Comparison of ENCODE assay signal across 8 cellular contexts in genomic region chr2:33033524-33034150, GRCh38.
DNase-seq lines count a peak whose midpoint lies in the region; ATAC-seq, FAIRE-seq and TF ChIP-seq lines count a peak whose summit lies in the region.

No MANE protein-coding gene starts in this region.

- no peak overlapping the region for H4K8ac ChIP-seq in H1 (ENCODE audit: extremely low read depth, insufficient read depth, low read length)

- no peak overlapping the region for H4K5ac ChIP-seq in H1 (ENCODE audit: insufficient read length, low read depth, low read length)

- DNase-seq in GM06990 (ENCODE audit: extremely low read depth, insufficient read length) (no peak), NCI-H524 (lab: John Stamatoyannopoulos, UW) (peak; percentile 94 to 96), H1 (ENCODE audit: low read depth in 1 of 2, low spot score in 2 of 2) (no peak), myocyte (ENCODE audit: low read depth) (peak; percentile 58), HAP-1 (ENCODE audit: low spot score in 2 of 2) (no peak)
- no peak for DNase-seq in CD8-positive, alpha-beta memory T cell
- DNase-seq in stimulated activated CD4-positive, alpha-beta T cell treated with anti-CD3 and anti-CD28 coated beads, Interleukin-4, amount 100 ng/mL, for 1 hour: no peak

- H3K23me2 ChIP-seq in H1 (ENCODE audit: low read depth, low read length): no peaks in the 10 kb centered on the region

- H3K23ac ChIP-seq in H1 (ENCODE audit: insufficient read length): no peak overlapping the region

- H4K20me1 ChIP-seq in H1 (replicated peaks in 1 of 2; ENCODE audit: control insufficient read depth in 1 of 2, insufficient read depth in 2 of 2, low read length in 2 of 2): no peaks in the 10 kb centered on the region

- H3K27ac Mint-ChIP-seq in CD8-positive, alpha-beta memory T cell: no peak overlapping the region

- no peaks in the 10 kb centered on the region for H3K79me1 ChIP-seq in H1 (ENCODE audit: low read depth, low read length)

- no peak overlapping the region for H3K18ac ChIP-seq in H1 (ENCODE audit: extremely low read depth, low read length)

- no peak for ATAC-seq in GM19463 (IDR thresholded peaks at IDR 0.05; ENCODE audit: unreplicated experiment)

- no peak overlapping the region for H3K14ac ChIP-seq in H1 (ENCODE audit: insufficient read length)

- no peak overlapping the region for H3K4me3 Mint-ChIP-seq in CD8-positive, alpha-beta memory T cell

- no peaks in the 10 kb centered on the region for H3K9me3 Mint-ChIP-seq in CD8-positive, alpha-beta memory T cell

- peak; percentile 45 to 47 for TF ChIP-seq RAD21 in H1 (IDR thresholded peaks at IDR 0.05 in 1 of 2, conservative IDR thresholded peaks at IDR 0.05 in 1 of 2; ENCODE audit: low read depth in 2 of 2, low read length in 2 of 2)

- H3K4me1 ChIP-seq in H1 (replicated peaks in 1 of 4; ENCODE audit: control insufficient read depth in 3 of 4, insufficient read depth in 4 of 4, low read length in 3 of 4): no peaks in the 10 kb centered on the region
- H3K4me1 ChIP-seq in CD8-positive, alpha-beta memory T cell (ENCODE audit: insufficient read depth, low read length): no peaks in the 10 kb centered on the region
- H3K4me1 ChIP-seq in HAP-1: no peaks in the 10 kb centered on the region

- no peaks in the 10 kb centered on the region for H3K36me3 Mint-ChIP-seq in CD8-positive, alpha-beta memory T cell

- POLR2A ChIA-PET in H1 (lab: Charles Lee; ENCODE audit: partially characterized antibody): interaction anchor here (0.8 kb wide), 1 partner anchor 9 kb away, joined by 3 read pairs; no protein-coding TSS in a partner anchor
- POLR2A ChIA-PET in CD8-positive, alpha-beta memory T cell (lab: Charles Lee): no interaction called here

- no peak overlapping the region for H2BK12ac ChIP-seq in H1 (ENCODE audit: low read depth, low read length)

- H3K4me3 ChIP-seq in GM06990 (replicated peaks; ENCODE audit: low read depth, low read length) (no peak overlapping the region), H1 (ENCODE audit: extremely low read depth in 1 of 4, insufficient read depth in 2 of 4, low read depth in 3 of 4, low read length in 4 of 4) (no peak overlapping the region), HAP-1 (no peak overlapping the region)
- H3K4me3 ChIP-seq in CD8-positive, alpha-beta memory T cell (ENCODE audit: low read length): no peak overlapping the region

- H3K36me3 ChIP-seq in GM06990 (ENCODE audit: control insufficient read depth, insufficient read depth, low read length) (no peaks in the 10 kb centered on the region), H1 (ENCODE audit: control insufficient read depth in 2 of 4, insufficient read depth in 4 of 4, low read length in 3 of 4) (no peaks in the 10 kb centered on the region), HAP-1 (replicated peaks) (no peaks in the 10 kb centered on the region)
- no peaks in the 10 kb centered on the region for H3K36me3 ChIP-seq in CD8-positive, alpha-beta memory T cell (ENCODE audit: insufficient read depth, low read length)

- no peak overlapping the region for H3K56ac ChIP-seq in H1 (replicated peaks; ENCODE audit: insufficient read length, low read depth, low read length)

- no peak overlapping the region for H2BK15ac ChIP-seq in H1 (ENCODE audit: low read length)

- no peak overlapping the region for H4K91ac ChIP-seq in H1 (replicated peaks; ENCODE audit: insufficient read length, low read length)

- no peak overlapping the region for H3K4me2 ChIP-seq in H1 (ENCODE audit: insufficient read depth in 1 of 2, low read depth in 2 of 2, low read length in 2 of 2)

- TF ChIP-seq CTCF in GM06990 (IDR thresholded peaks at IDR 0.05; ENCODE audit: insufficient read depth, low read length, poor library complexity, severe bottlenecking) (peak; percentile 13), H1 (IDR thresholded peaks at IDR 0.05; ENCODE audit: control extremely low read depth in 1 of 3, insufficient read depth in 1 of 3, low read depth in 1 of 3, low read length in 3 of 3) (peak in 1 of 3 experiments; percentile 25; a peak in 1 of 4 replicates)

- H2AK5ac ChIP-seq in H1 (ENCODE audit: low read depth, low read length): no peak overlapping the region

- TF ChIP-seq POLR2A in H1 (IDR thresholded peaks at IDR 0.05; ENCODE audit: control extremely low read depth in 1 of 2, low read depth in 2 of 2, low read length in 2 of 2): no peak

- WGBS in H1 (ENCODE audit: extremely low coverage in 1 of 2, insufficient coverage in 1 of 2, insufficient read length in 1 of 2, insufficient replicate concordance in 2 of 2, low coverage in 1 of 2, low lambda C conversion rate in 2 of 2, missing lambda C conversion rate in 1 of 2), 2 experiments: 69% methylated on average over 8 of the region's 8 CpGs; no CpG with 5 or more reads in 1 of the 2 experiments

- FAIRE-seq in H1 (lab: Jason Lieb, UNC): peak; percentile 32

- TF ChIP-seq EP300 in H1 (IDR thresholded peaks at IDR 0.05; ENCODE audit: borderline replicate concordance in 1 of 2, low read depth in 2 of 2, low read length in 2 of 2): no peak

- no peak overlapping the region for H2BK5ac ChIP-seq in H1 (ENCODE audit: low read depth, low read length)

- H3K9me3 ChIP-seq in H1 (ENCODE audit: insufficient read depth in 2 of 2, low read depth in 1 of 2, low read length in 1 of 2): no peaks in the 10 kb centered on the region
- H3K9me3 ChIP-seq in CD8-positive, alpha-beta memory T cell (ENCODE audit: low read length): no peaks in the 10 kb centered on the region
- no peaks in the 10 kb centered on the region for H3K9me3 ChIP-seq in HAP-1

- H2AFZ ChIP-seq in H1 (ENCODE audit: low read length): no peak overlapping the region

- no peaks in the 10 kb centered on the region for H3K79me2 ChIP-seq in H1 (ENCODE audit: control insufficient read depth in 1 of 2, insufficient read depth in 2 of 2, low read length in 2 of 2)

- H3K4ac ChIP-seq in H1 (replicated peaks; ENCODE audit: insufficient read length, low read depth, low read length): no peak overlapping the region

- peaks cover 8 to 13% of the 10 kb centered on the region in 2 donors for H3K27me3 Mint-ChIP-seq in CD8-positive, alpha-beta memory T cell

- H2BK120ac ChIP-seq in H1 (replicated peaks; ENCODE audit: low read depth, low read length): no peak overlapping the region

- H3K27ac ChIP-seq in H1 (ENCODE audit: low read depth, low read length): no peak overlapping the region
- H3K27ac ChIP-seq in CD8-positive, alpha-beta memory T cell (ENCODE audit: low read depth, low read length): no peak overlapping the region

- H2BK20ac ChIP-seq in H1 (ENCODE audit: low read length): no peak overlapping the region

- no peaks in the 10 kb centered on the region for H3K4me1 Mint-ChIP-seq in CD8-positive, alpha-beta memory T cell

- H3K27me3 ChIP-seq in GM06990 (replicated peaks; ENCODE audit: control insufficient read depth, insufficient read depth, low read length): no peaks in the 10 kb centered on the region
- no peaks in the 10 kb centered on the region for H3K27me3 ChIP-seq in H1 (replicated peaks in 1 of 4; ENCODE audit: control insufficient read depth in 3 of 4, extremely low read depth in 1 of 4, insufficient read depth in 3 of 4, low read length in 3 of 4)
- no peaks in the 10 kb centered on the region for H3K27me3 ChIP-seq in CD8-positive, alpha-beta memory T cell (ENCODE audit: insufficient read depth, low read length, poor library complexity, severe bottlenecking)
- no peaks in the 10 kb centered on the region for H3K27me3 ChIP-seq in HAP-1 (ENCODE audit: low read depth)

- no peak overlapping the region for H3K9ac ChIP-seq in H1 (replicated peaks in 1 of 4; ENCODE audit: extremely low read depth in 1 of 4, low read depth in 3 of 4, low read length in 3 of 4)

- in situ Hi-C loops in HAP-1 (cut with MboI; ENCODE audit: low sequenced_read_pairs): no loop called here

- CTCF ChIA-PET in H1 (lab: Charles Lee; ENCODE audit: partially characterized antibody): interaction anchor here (0.6 to 1.7 kb wide), 12 partner anchors 8 to 350 kb away, joined by 3 to 10 read pairs (median 3); no protein-coding TSS in a partner anchor
- CTCF ChIA-PET in CD8-positive, alpha-beta memory T cell (lab: Charles Lee): no interaction called here

TF ChIP-seq in H1, 55 proteins besides CTCF, POLR2A, EP300 and RAD21:
- TF ChIP-seq TEAD4 (IDR thresholded peaks at IDR 0.05; ENCODE audit: low read depth, low read length) (no peak), RNF2 (IDR thresholded peaks at IDR 0.05; ENCODE audit: borderline replicate concordance, low read depth, low read length, missing control alignments, poor library complexity, severe bottlenecking) (no peak)

Comparison
In these comparisons a context has a peak if more than half of its experiments do, and no peak if none do; other contexts are left out.
1. DNase-seq: peak in NCI-H524 (2 of 2) and myocyte (single experiment); none in GM06990 (single experiment), H1 (0 of 2), CD8-positive, alpha-beta memory T cell (0 of 5), stimulated activated CD4-positive, alpha-beta T cell treated with anti-CD3 and anti-CD28 coated beads, Interleukin-4, amount 100 ng/mL, for 1 hour (single experiment) and HAP-1 (0 of 2).